In genomic region chrX:105191878-105192277, GRCh38 we compare ENCODE assay signal across 9 cellular contexts. TPM values are rescaled to one million over a fixed set of nuclear protein-coding genes. Genes with fewer than 3 reads are reported as not detected.
A peak's percentile ranks its signal among the peaks of the same experiment; 100 is the strongest.
DNase-seq lines count a peak whose midpoint lies in the region; ATAC-seq, FAIRE-seq and TF ChIP-seq lines count a peak whose summit lies in the region.
"Had no signal": no experiment of that assay in that cellular context is flagged by ENCODE, and none has a peak within 500 bp of the region (broad histone marks: within the 10 kb centered on the region; RNA-seq: fewer than 3 reads in every experiment).

No MANE protein-coding gene starts in this region.

- 0 out of 6 replicates have a peak, but pooled peaks of 1 of the 3 experiments have one; percentile 10 for TF ChIP-seq CTCF in K562 (IDR thresholded peaks at IDR 0.05 in 2 of 3, conservative IDR thresholded peaks at IDR 0.05 in 1 of 3; ENCODE audit: insufficient read depth in 2 of 3, low read depth in 1 of 3, low read length in 3 of 3)
- TF ChIP-seq CTCF in nephron (IDR thresholded peaks at IDR 0.05; ENCODE audit: unreplicated experiment in 3 of 3) = peak; percentile 33 to 56 (median 47)
- no peak for TF ChIP-seq CTCF in spleen (IDR thresholded peaks at IDR 0.05 in 8 of 11, conservative IDR thresholded peaks at IDR 0.05 in 3 of 11)

- no peaks in the 10 kb centered on the region for H3K27me3 Mint-ChIP-seq in nephron (ENCODE audit: low read depth)

- H3K9ac ChIP-seq in K562 (ENCODE audit: insufficient read depth in 1 of 2, low read depth in 2 of 2, low read length in 2 of 2) = no peak overlapping the region

- H3K36me3 Mint-ChIP-seq in nephron (ENCODE audit: low read depth) = no peaks in the 10 kb centered on the region

- TF ChIP-seq RAD21 in K562 (CRISPR knock-in tag; conservative IDR thresholded peaks at IDR 0.05 in 1 of 2, IDR thresholded peaks at IDR 0.05 in 1 of 2) = no peak

- H4K20me1 ChIP-seq in K562 (replicated peaks; ENCODE audit: control insufficient read depth, insufficient read depth, low read length) = no peaks in the 10 kb centered on the region

- POLR2A ChIA-PET in K562 (lab: Yijun Ruan, JAX) = no interaction called here

- no TSS peak for BruUV-seq in K562 (replicated peaks; lab: Mats Ljungman, UMichigan)

- no peaks in the 10 kb centered on the region for H3K9me3 Mint-ChIP-seq in nephron

- H3K4me3 Mint-ChIP-seq in nephron = no peak overlapping the region

- H3K4me1 Mint-ChIP-seq in nephron = no peaks in the 10 kb centered on the region

- WGBS in K562 (ENCODE audit: insufficient coverage, low coverage, missing lambda C conversion rate) = 0% methylated on average over 1 of the region's 2 CpGs
- WGBS in spleen, 5 donors = 14 to 48% (median 38%) methylated on average over 1 to 2 of the region's 2 CpGs

- peak; percentile 6 for DNase-seq in HuH-7.5 (ENCODE audit: low spot score)
- DNase-seq in K562 (ENCODE audit: extremely low read depth in 1 of 4, low spot score in 3 of 4) = peak in 1 of 4 experiments; percentile 6
- no peak for DNase-seq in spleen
- no peak for DNase-seq in NCI-H524 treated with DMSO at 0.1 percent for 48 hours (lab: John Stamatoyannopoulos, UW)
- DNase-seq in dedifferentiated amniotic fluid mesenchymal stem cell (ENCODE audit: extremely low spot score) = no peak
- DNase-seq in GM19238 (ENCODE audit: insufficient read length, low spot score) = no peak

- no peak overlapping the region for H3K4me3 ChIP-seq in K562
- no peak overlapping the region for H3K4me3 ChIP-seq in spleen
- H3K4me3 ChIP-seq: suprapubic skin had no signal

- H2AFZ ChIP-seq in K562 (ENCODE audit: low read depth, low read length) = no peak overlapping the region

- H3K27ac Mint-ChIP-seq in nephron = no peak overlapping the region

- intact Hi-C loops in K562 (cut with micrococcal nuclease) = no loop called here
- intact Hi-C loops in spleen (cut with DNase I; ENCODE audit: low total_unique reads) = no loop called here

- no peaks in the 10 kb centered on the region for H3K4me1 ChIP-seq in K562 (replicated peaks in 1 of 2; ENCODE audit: control insufficient read depth in 2 of 2, insufficient read depth in 2 of 2, low read length in 2 of 2)
- no peaks in the 10 kb centered on the region for H3K4me1 ChIP-seq in spleen
- H3K4me1 ChIP-seq: suprapubic skin had no signal

- H3K36me3 ChIP-seq in K562 (ENCODE audit: control insufficient read depth, insufficient read depth, low read length) (no peaks in the 10 kb centered on the region), spleen (no peaks in the 10 kb centered on the region)
- H3K36me3 ChIP-seq: suprapubic skin had no signal

- H3K9me1 ChIP-seq in K562 (ENCODE audit: control insufficient read depth, insufficient read depth, low read length) = no peaks in the 10 kb centered on the region

- H3K79me2 ChIP-seq in K562 (ENCODE audit: control insufficient read depth, insufficient read depth, low read length) = no peaks in the 10 kb centered on the region

- H3K27me3 ChIP-seq in K562 (ENCODE audit: control insufficient read depth in 2 of 2, insufficient read depth in 2 of 2, low read length in 2 of 2) (no peaks in the 10 kb centered on the region), spleen (replicated peaks in 1 of 7) (peaks cover 0 to 5% (median 0%) of the 10 kb centered on the region in 7 donors)
- H3K27me3 ChIP-seq: suprapubic skin had no signal

- no peak overlapping the region for H3K4me2 ChIP-seq in K562 (ENCODE audit: insufficient read depth, low read length)

- in situ Hi-C loops in K562 (cut with MboI) = no loop called here

- no peak for TF ChIP-seq EP300 in K562 (IDR thresholded peaks at IDR 0.05; ENCODE audit: low read length)

- ATAC-seq in GM18498 (IDR thresholded peaks at IDR 0.05; ENCODE audit: unreplicated experiment) = peak; percentile 60
- peak; percentile 58; the same call in 2 of the 3 replicates for ATAC-seq in K562

- TF ChIP-seq POLR2A in K562 (conservative IDR thresholded peaks at IDR 0.05) (no peak), spleen (IDR thresholded peaks at IDR 0.05) (no peak)

- CTCF ChIA-PET in K562 (lab: Yijun Ruan, JAX; ENCODE audit: low intra/inter-chr PET ratio) = no interaction called here

- H3K27ac ChIP-seq in K562 (ENCODE audit: extremely low read depth, low read depth, low read length) (no peak overlapping the region), spleen (no peak overlapping the region)
- H3K27ac ChIP-seq: suprapubic skin had no signal

- FAIRE-seq in K562 (lab: Jason Lieb, UNC) = no peak

- H3K9me3 ChIP-seq in K562 (replicated peaks; ENCODE audit: control insufficient read depth, insufficient read depth, low read depth, low read length) = no peaks in the 10 kb centered on the region
- no peaks in the 10 kb centered on the region for H3K9me3 ChIP-seq in spleen
- H3K9me3 ChIP-seq: suprapubic skin had no signal

TF ChIP-seq in K562, 482 proteins besides CTCF, POLR2A, EP300 and RAD21 (continues in another document):
- no peak for TF ChIP-seq YY1 (IDR thresholded peaks at IDR 0.05; ENCODE audit: borderline replicate concordance in 1 of 3, control insufficient read depth in 1 of 3, extremely low read depth in 1 of 3, insufficient read depth in 3 of 3, insufficient read length in 1 of 3, insufficient replicate concordance in 2 of 3, low read depth in 1 of 3, low read length in 2 of 3)
- no peak for TF ChIP-seq BMI1 (IDR thresholded peaks at IDR 0.05; ENCODE audit: low read length)
- TF ChIP-seq, protein P1, sequence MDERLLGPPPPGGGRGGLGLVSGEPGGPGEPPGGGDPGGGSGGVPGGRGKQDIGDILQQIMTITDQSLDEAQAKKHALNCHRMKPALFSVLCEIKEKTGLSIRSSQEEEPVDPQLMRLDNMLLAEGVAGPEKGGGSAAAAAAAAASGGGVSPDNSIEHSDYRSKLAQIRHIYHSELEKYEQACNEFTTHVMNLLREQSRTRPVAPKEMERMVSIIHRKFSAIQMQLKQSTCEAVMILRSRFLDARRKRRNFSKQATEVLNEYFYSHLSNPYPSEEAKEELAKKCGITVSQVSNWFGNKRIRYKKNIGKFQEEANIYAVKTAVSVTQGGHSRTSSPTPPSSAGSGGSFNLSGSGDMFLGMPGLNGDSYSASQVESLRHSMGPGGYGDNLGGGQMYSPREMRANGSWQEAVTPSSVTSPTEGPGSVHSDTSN (CRISPR knock-in tag; IDR thresholded peaks at IDR 0.05; ENCODE audit: low read depth) = no peak
- TF ChIP-seq, protein P1 (tag; conservative IDR thresholded peaks at IDR 0.05; ENCODE audit: low read depth) = no peak
- TF ChIP-seq TAF9B (IDR thresholded peaks at IDR 0.05; ENCODE audit: partially characterized antibody) = no peak
- TF ChIP-seq, protein P2, sequence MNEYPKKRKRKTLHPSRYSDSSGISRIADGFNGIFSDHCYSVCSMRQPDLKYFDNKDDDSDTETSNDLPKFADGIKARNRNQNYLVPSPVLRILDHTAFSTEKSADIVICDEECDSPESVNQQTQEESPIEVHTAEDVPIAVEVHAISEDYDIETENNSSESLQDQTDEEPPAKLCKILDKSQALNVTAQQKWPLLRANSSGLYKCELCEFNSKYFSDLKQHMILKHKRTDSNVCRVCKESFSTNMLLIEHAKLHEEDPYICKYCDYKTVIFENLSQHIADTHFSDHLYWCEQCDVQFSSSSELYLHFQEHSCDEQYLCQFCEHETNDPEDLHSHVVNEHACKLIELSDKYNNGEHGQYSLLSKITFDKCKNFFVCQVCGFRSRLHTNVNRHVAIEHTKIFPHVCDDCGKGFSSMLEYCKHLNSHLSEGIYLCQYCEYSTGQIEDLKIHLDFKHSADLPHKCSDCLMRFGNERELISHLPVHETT (CRISPR knock-in tag; conservative IDR thresholded peaks at IDR 0.05 in 1 of 2, IDR thresholded peaks at IDR 0.05 in 1 of 2) = no peak
- TF ChIP-seq, protein P3, sequence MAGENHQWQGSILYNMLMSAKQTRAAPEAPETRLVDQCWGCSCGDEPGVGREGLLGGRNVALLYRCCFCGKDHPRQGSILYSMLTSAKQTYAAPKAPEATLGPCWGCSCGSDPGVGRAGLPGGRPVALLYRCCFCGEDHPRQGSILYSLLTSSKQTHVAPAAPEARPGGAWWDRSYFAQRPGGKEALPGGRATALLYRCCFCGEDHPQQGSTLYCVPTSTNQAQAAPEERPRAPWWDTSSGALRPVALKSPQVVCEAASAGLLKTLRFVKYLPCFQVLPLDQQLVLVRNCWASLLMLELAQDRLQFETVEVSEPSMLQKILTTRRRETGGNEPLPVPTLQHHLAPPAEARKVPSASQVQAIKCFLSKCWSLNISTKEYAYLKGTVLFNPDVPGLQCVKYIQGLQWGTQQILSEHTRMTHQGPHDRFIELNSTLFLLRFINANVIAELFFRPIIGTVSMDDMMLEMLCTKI (IDR thresholded peaks at IDR 0.05; ENCODE audit: partially characterized antibody) = no peak
- no peak for TF ChIP-seq ZNF12 (CRISPR knock-in tag; IDR thresholded peaks at IDR 0.05)

RNA-seq across cellular contexts. Expression of gene TEX13A, which starts 28.6 kb away (rescaled TPM):
- total RNA-seq in K562 (2011; cell fraction: chromatin; rRNA removed; ENCODE audit: low replicate concordance) = not detected in 2 replicates
- total RNA-seq in K562 (2011; cell fraction: nucleolus; rRNA removed) = not detected in 2 replicates
- not detected in 2 replicates for total RNA-seq in K562 (2011; cell fraction: nucleoplasm; rRNA removed)
- 0.20 TPM in 1 of 2 replicates, not detected in the other for total RNA-seq in K562 (2014; rRNA removed)
- not detected in 2 replicates for total RNA-seq in K562 (2014; rRNA removed; fragmentation: Illumina TruSeq; extraction: Trizol)
- not detected in 2 replicates for total RNA-seq in K562 (2015; rRNA removed; fragmentation: Illumina TruSeq; extraction: Trizol)
- total RNA-seq in K562 (2021) = not detected in 2 replicates
- not detected in 2 replicates for polyA plus RNA-seq in K562 (2011; rRNA removed)
- not detected in 2 replicates for polyA plus RNA-seq in K562 (2011; cell fraction: cytosol; rRNA removed)
- not detected in 2 replicates for polyA plus RNA-seq in K562 (2011; cell fraction: nucleus; rRNA removed)
- polyA plus RNA-seq in K562 (2012) = 0.07 TPM in 2 replicates
- polyA plus RNA-seq in K562 (2014; fragmentation: Illumina TruSeq; extraction: Trizol) = not detected in 2 replicates
- polyA plus RNA-seq in K562 (2014; fragmentation: Nextera tagmentation; extraction: Ambion mirVana) = not detected
- 0.23 and 0.32 TPM in 2 replicates for polyA plus RNA-seq in K562 (2014; rRNA removed)
- not detected in 2 replicates for polyA minus RNA-seq in K562 (2011; rRNA and poly(A)+ RNA removed)
- polyA minus RNA-seq in K562 (2011; cell fraction: cytosol; rRNA and poly(A)+ RNA removed) = not detected in 2 replicates
- polyA minus RNA-seq in K562 (2011; cell fraction: nucleus; rRNA and poly(A)+ RNA removed) = not detected in 2 replicates
- not detected for total RNA-seq in spleen
- polyA plus RNA-seq in spleen = not detected
- total RNA-seq: suprapubic skin had no signal

Comparison
In these comparisons a context has a peak if more than half of its experiments do, and no peak if none do; other contexts are left out.
1. CTCF ChIP-seq: peak in nephron (3 of 3); none in spleen (0 of 11).